Comparison of ENCODE assay signal across 18 cellular contexts in genomic region chr2:227194219-227194618, GRCh38. TPM values are rescaled to one million over a fixed set of nuclear protein-coding genes. Genes with fewer than 3 reads are reported as not detected.
DNase-seq lines count a peak whose midpoint lies in the region; ATAC-seq and TF ChIP-seq lines count a peak whose summit lies in the region.
"Had no signal": no experiment of that assay in that cellular context is flagged by ENCODE, and none has a peak within 500 bp of the region (broad histone marks: within the 10 kb centered on the region; RNA-seq: fewer than 3 reads in every experiment).

No MANE protein-coding gene starts in this region.

- H3K4me3 Mint-ChIP-seq in WTC11, result no peak overlapping the region
- H3K4me3 Mint-ChIP-seq: B cell; CD4-positive, alpha-beta T cell; CD8-positive, alpha-beta T cell had no signal

- ATAC-seq in WTC11, result peak; percentile 77
- ATAC-seq in psoas muscle, result no peak
- ATAC-seq in GM18517 (IDR thresholded peaks at IDR 0.05; ENCODE audit: unreplicated experiment), result no peak
- ATAC-seq: A549; CD8-positive, alpha-beta T cell had no signal

- CTCF ChIA-PET in WTC11 (lab: Charles Lee) (no interaction called here), PC-9 (lab: Charles Lee) (no interaction called here)

- POLR2A ChIA-PET in WTC11 (lab: Charles Lee) (no interaction called here), PC-9 (lab: Charles Lee; ENCODE audit: unreplicated experiment) (no interaction called here)

- H3K9me2 ChIP-seq in PC-9 (ENCODE audit: insufficient read depth), result no peaks in the 10 kb centered on the region; the same call in 1 of the 2 replicates

- H3K36me3 ChIP-seq in osteoblast (ENCODE audit: insufficient read depth, low read length) (no peaks in the 10 kb centered on the region), psoas muscle (ENCODE audit: insufficient read depth in 1 of 2, low read depth in 1 of 2) (no peaks in the 10 kb centered on the region), PC-9 (ENCODE audit: low read depth) (no peaks in the 10 kb centered on the region)
- H3K36me3 ChIP-seq: BLaER1 treated with 17β-estradiol and CSF1 and Interleukin-3, amounts not matched to agents 10 nM and 100 nM had no signal

- 66 to 91% (median 74%) methylated on average over 2 of the region's 2 CpGs for WGBS in psoas muscle, 3 donors

- H3K4me2 ChIP-seq in osteoblast (ENCODE audit: insufficient read depth, low read length) (no peak overlapping the region), PC-9 (no peak overlapping the region)
- H3K4me2 ChIP-seq: A549; BLaER1 treated with 17β-estradiol and CSF1 and Interleukin-3, amounts not matched to agents 10 nM and 100 nM had no signal

- peaks cover 4% of the 10 kb centered on the region for H3K4me1 ChIP-seq in osteoblast (ENCODE audit: insufficient read depth, low read length)
- peaks cover 53% of the 10 kb centered on the region for H3K4me1 ChIP-seq in psoas muscle
- no peaks in the 10 kb centered on the region; the same call in 1 of the 2 replicates for H3K4me1 ChIP-seq in PC-9 (replicated peaks; ENCODE audit: insufficient read depth)
- H3K4me1 ChIP-seq: Caco-2 had no signal

- H3K4me3 ChIP-seq in osteoblast (ENCODE audit: insufficient read depth, low read length), result no peak overlapping the region
- H3K4me3 ChIP-seq in psoas muscle, result no peak overlapping the region
- H3K4me3 ChIP-seq in PC-9, result no peak overlapping the region
- H3K4me3 ChIP-seq: A549; BLaER1 treated with 17β-estradiol and CSF1 and Interleukin-3, amounts not matched to agents 10 nM and 100 nM had no signal

- H3K9me3 ChIP-seq in osteoblast (ENCODE audit: low read depth, low read length), result no peaks in the 10 kb centered on the region
- no peaks in the 10 kb centered on the region for H3K9me3 ChIP-seq in psoas muscle
- no peaks in the 10 kb centered on the region for H3K9me3 ChIP-seq in PC-9 (ENCODE audit: insufficient read depth, low read depth)
- H3K9me3 ChIP-seq: A549, Caco-2 had no signal

- DNase-seq in WTC11 (ENCODE audit: low spot score) (no peak), osteoblast (ENCODE audit: insufficient read length, low spot score, missing footprints) (peak; percentile 42), psoas muscle (no peak), PC-9 (no peak)
- DNase-seq: AML-193; Caco-2; Calu3; CD4-positive, alpha-beta T cell; CD8-positive, alpha-beta T cell; DMS79 treated with DMSO at 0.1 percent for 48 hours; GF-D8 had no signal

- 0 out of 2 replicates have a peak, but pooled peaks cover 4% of the 10 kb centered on the region for H3K9me3 Mint-ChIP-seq in WTC11
- H3K9me3 Mint-ChIP-seq: CD4-positive, alpha-beta T cell; CD8-positive, alpha-beta T cell had no signal

- TF ChIP-seq CTCF in WTC11 (IDR thresholded peaks at IDR 0.05) (no peak), osteoblast (IDR thresholded peaks at IDR 0.05; ENCODE audit: extremely low read depth, low read depth, low read length) (no peak), psoas muscle (IDR thresholded peaks at IDR 0.05) (no peak), PC-9 (conservative IDR thresholded peaks at IDR 0.05) (no peak)

- H3K4me1 Mint-ChIP-seq in WTC11, result peaks cover 21% of the 10 kb centered on the region

- no peak overlapping the region for H2AFZ ChIP-seq in osteoblast (ENCODE audit: low read length)
- H2AFZ ChIP-seq in PC-9, result no peak overlapping the region

- no TSS peak for BruUV-seq in PC-9 (replicated peaks; lab: Mats Ljungman, UMichigan)

- H3K36me3 Mint-ChIP-seq in WTC11, result no peaks in the 10 kb centered on the region
- H3K36me3 Mint-ChIP-seq: CD8-positive, alpha-beta T cell had no signal

- no peaks in the 10 kb centered on the region for H3K27me3 ChIP-seq in osteoblast (ENCODE audit: insufficient read depth, low read length)
- no peaks in the 10 kb centered on the region for H3K27me3 ChIP-seq in psoas muscle (ENCODE audit: insufficient read depth in 3 of 3, low read length in 2 of 3)
- no peaks in the 10 kb centered on the region for H3K27me3 ChIP-seq in PC-9 (ENCODE audit: insufficient read depth, low read depth)
- H3K27me3 ChIP-seq: BLaER1 treated with 17β-estradiol and CSF1 and Interleukin-3, amounts not matched to agents 10 nM and 100 nM had no signal

- H3F3A ChIP-seq in PC-9 (ENCODE audit: insufficient read depth, low read depth), result no peaks in the 10 kb centered on the region

- H3K27ac ChIP-seq in osteoblast (ENCODE audit: low read depth, low read length) (no peak overlapping the region), psoas muscle (peak overlapping the region; percentile 37), PC-9 (no peak overlapping the region)
- H3K27ac ChIP-seq: 22Rv1; BLaER1 treated with 17β-estradiol and CSF1 and Interleukin-3, amounts not matched to agents 10 nM and 100 nM; C4-2B had no signal

- no peaks in the 10 kb centered on the region; the same call in 1 of the 2 replicates for H3K27me3 Mint-ChIP-seq in WTC11 (ENCODE audit: low read depth)
- H3K27me3 Mint-ChIP-seq: B cell had no signal

- no peak overlapping the region for H3K27ac Mint-ChIP-seq in WTC11
- H3K27ac Mint-ChIP-seq: B cell; CD4-positive, alpha-beta T cell; CD8-positive, alpha-beta T cell had no signal

- H3K79me2 ChIP-seq in osteoblast (ENCODE audit: insufficient read depth, low read length), result no peaks in the 10 kb centered on the region
- no peaks in the 10 kb centered on the region for H3K79me2 ChIP-seq in PC-9 (ENCODE audit: low read depth)

- intact Hi-C loops in psoas muscle (cut with DNase I), result no loop called here
- intact Hi-C loops in PC-9 (cut with micrococcal nuclease; ENCODE audit: unreplicated experiment), result no loop called here

- no peaks in the 10 kb centered on the region for H4K20me1 ChIP-seq in osteoblast (ENCODE audit: insufficient read depth, low read length)
- no peaks in the 10 kb centered on the region for H4K20me1 ChIP-seq in PC-9 (ENCODE audit: insufficient read depth)
- H4K20me1 ChIP-seq: BLaER1 treated with 17β-estradiol and CSF1 and Interleukin-3, amounts not matched to agents 10 nM and 100 nM had no signal

TF ChIP-seq in WTC11, 78 proteins besides CTCF, POLR2A, EP300 and RAD21:
- no peak for TF ChIP-seq ELF4 (CRISPR knock-in tag; IDR thresholded peaks at IDR 0.05; ENCODE audit: low read depth)

RNA-seq across cellular contexts. Expression of gene COL4A3, which starts 29.8 kb away (rescaled TPM):
- total RNA-seq in WTC11 (2021) (0.53 to 1.1 TPM (median 0.90 TPM) in 3 replicates), osteoblast (not detected in 2 replicates), psoas muscle (10 to 100 TPM in 2 of 4 donors, 1 to 10 TPM in 2; 5.5 to 29.4 (median 14.9) TPM), PC-9 (2021) (2.2 and 3.5 TPM in 2 replicates)
- 1 to 10 TPM; 3.1 to 5.6 (median 3.8) TPM for polyA plus RNA-seq in psoas muscle
- total RNA-seq: A172; CD4-positive, alpha-beta T cell had no signal

RNA-seq across cellular contexts. Expression of gene COL4A4, which starts 30.2 kb away (rescaled TPM):
- 1.9 to 3.1 TPM (median 1.9 TPM) in 3 replicates for total RNA-seq in WTC11 (2021)
- under 0.01 and 0.36 TPM in 2 replicates for total RNA-seq in osteoblast
- total RNA-seq in psoas muscle, result 10 to 100 TPM in 2 of 4 donors, 1 to 10 TPM in 2; 4.6 to 16.0 (median 10.3) TPM
- polyA plus RNA-seq in psoas muscle, result 1 to 10 TPM; 1.7 to 2.3 (median 2.0) TPM
- total RNA-seq in PC-9 (2021), result 5.6 and 6.0 TPM in 2 replicates
- total RNA-seq: CD4-positive, alpha-beta T cell; CD8-positive, alpha-beta T cell had no signal
